Comparison of ENCODE assay signal across 10 cellular contexts in the genomic region with DNA sequence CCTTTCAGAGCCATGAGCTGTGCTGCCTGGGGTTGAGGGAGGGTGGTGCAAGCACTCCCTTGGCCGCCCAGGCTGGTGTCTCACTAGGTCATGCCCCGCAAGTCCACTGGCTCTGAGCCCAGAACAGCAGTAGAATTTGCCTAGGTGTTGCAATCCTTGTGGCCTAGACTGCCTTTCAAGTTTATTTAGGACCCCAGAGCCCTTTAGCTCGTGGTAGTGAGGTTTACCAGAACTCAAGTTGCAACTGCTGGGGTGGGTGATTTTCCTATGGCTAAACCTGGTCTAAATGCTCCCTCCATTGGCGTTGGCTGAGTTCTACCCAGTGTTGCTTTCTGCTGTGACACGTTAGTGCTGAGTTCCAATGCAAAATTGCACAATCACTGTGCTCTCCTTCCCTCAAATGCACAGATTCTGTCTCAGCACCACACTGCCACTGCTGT.
DNase-seq lines count a peak whose midpoint lies in the region; ATAC-seq and TF ChIP-seq lines count a peak whose summit lies in the region.
"Had no signal": no experiment of that assay in that cellular context is flagged by ENCODE, and none has a peak within 500 bp of the region (broad histone marks: within the 10 kb centered on the region; RNA-seq: fewer than 3 reads in every experiment).

No MANE protein-coding gene starts in this region.

- TF ChIP-seq POLR2A in body of pancreas (IDR thresholded peaks at IDR 0.05): no peak

- H3K4me3 ChIP-seq in left ventricle myocardium inferior (no peak overlapping the region), body of pancreas (no peak overlapping the region), liver (ENCODE audit: low read depth in 1 of 3, low read length in 3 of 3) (peak overlapping the region in 1 of 3 donors; percentile 14)
- H3K4me3 ChIP-seq: SK-N-MC had no signal

- TF ChIP-seq RAD21 in liver (IDR thresholded peaks at IDR 0.05): peak; percentile 36 to 57

- CTCF ChIA-PET in RWPE1 (lab: Yijun Ruan, JAX): no interaction called here

- H3K36me3 ChIP-seq in left ventricle myocardium inferior (no peaks in the 10 kb centered on the region), body of pancreas (replicated peaks in 1 of 2; ENCODE audit: insufficient read depth in 1 of 2, low read depth in 2 of 2) (no peaks in the 10 kb centered on the region), liver (ENCODE audit: control insufficient read depth in 4 of 4, insufficient read depth in 3 of 4, low read depth in 1 of 4, low read length in 3 of 4) (no peaks in the 10 kb centered on the region)

- H3K4me3 Mint-ChIP-seq in activated T-helper 1 cell treated with anti-CD3 and anti-CD28 coated beads, Interleukin-12 subunit alpha, Interleukin-12 subunit beta, Interleukin-2, Interleukin-4 antibody, amounts not matched to agents 30 ng/mL and 10 ng/mL and 1 ng/mL, durations not matched to agents 14 hours and 24 hours and 36 hours: no peak overlapping the region
- no peak overlapping the region for H3K4me3 Mint-ChIP-seq in activated naive CD8-positive, alpha-beta T cell treated with anti-CD3 and anti-CD28 coated beads for 36 hours

- H3K27me3 ChIP-seq in left ventricle myocardium inferior (ENCODE audit: low read depth): no peaks in the 10 kb centered on the region
- no peaks in the 10 kb centered on the region for H3K27me3 ChIP-seq in body of pancreas
- H3K27me3 ChIP-seq in liver (ENCODE audit: control insufficient read depth in 4 of 4, insufficient read depth in 4 of 4, low read length in 3 of 4): no peaks in the 10 kb centered on the region

- H3K36me3 Mint-ChIP-seq in activated T-helper 1 cell treated with anti-CD3 and anti-CD28 coated beads, Interleukin-12 subunit alpha, Interleukin-12 subunit beta, Interleukin-2, Interleukin-4 antibody, amounts not matched to agents 30 ng/mL and 10 ng/mL and 1 ng/mL, durations not matched to agents 14 hours and 24 hours and 36 hours (ENCODE audit: low read depth): no peaks in the 10 kb centered on the region
- H3K36me3 Mint-ChIP-seq in activated naive CD8-positive, alpha-beta T cell treated with anti-CD3 and anti-CD28 coated beads for 36 hours: no peaks in the 10 kb centered on the region

- no peak for TF ChIP-seq CTCF in left ventricle myocardium inferior (IDR thresholded peaks at IDR 0.05; ENCODE audit: borderline replicate concordance)
- no peak for TF ChIP-seq CTCF in body of pancreas (IDR thresholded peaks at IDR 0.05)
- no peak for TF ChIP-seq CTCF in liver (IDR thresholded peaks at IDR 0.05; ENCODE audit: low read depth, low read length, missing input control)
- no peak for TF ChIP-seq CTCF in RWPE1 (conservative IDR thresholded peaks at IDR 0.05; ENCODE audit: low read depth)

- POLR2A ChIA-PET in RWPE1 (lab: Yijun Ruan, JAX; ENCODE audit: low non-redundant PET): no interaction called here

- H3K9ac ChIP-seq in liver (ENCODE audit: low read depth in 1 of 2, low read length in 2 of 2): no peak overlapping the region

- ATAC-seq in left cardiac atrium: peak; percentile 65 to 95
- ATAC-seq in body of pancreas: no peak

- intact Hi-C loops in left cardiac atrium (cut with DNase I) (no loop called here), left ventricle myocardium inferior (cut with micrococcal nuclease) (no loop called here), body of pancreas (cut with DNase I) (no loop called here)
- intact Hi-C loops in activated T-helper 1 cell treated with anti-CD3 and anti-CD28 coated beads, Interleukin-12 subunit alpha, Interleukin-12 subunit beta, Interleukin-2, Interleukin-4 antibody, amounts not matched to agents 30 ng/mL and 10 ng/mL and 1 ng/mL, durations not matched to agents 14 hours and 24 hours and 36 hours (cut with micrococcal nuclease): no loop called here

- H3K27ac Mint-ChIP-seq in activated T-helper 1 cell treated with anti-CD3 and anti-CD28 coated beads, Interleukin-12 subunit alpha, Interleukin-12 subunit beta, Interleukin-2, Interleukin-4 antibody, amounts not matched to agents 30 ng/mL and 10 ng/mL and 1 ng/mL, durations not matched to agents 14 hours and 24 hours and 36 hours: no peak overlapping the region
- H3K27ac Mint-ChIP-seq in activated naive CD8-positive, alpha-beta T cell treated with anti-CD3 and anti-CD28 coated beads for 36 hours: no peak overlapping the region

- DNase-seq in left cardiac atrium: peak; percentile 64
- DNase-seq in left ventricle myocardium inferior: no peak
- DNase-seq in body of pancreas: peak in 3 of 4 donors; percentile 11 to 64 (median 16)
- peak; percentile 53 for DNase-seq in ureter (ENCODE audit: low spot score)
- DNase-seq in activated T-helper 1 cell treated with anti-CD3 and anti-CD28 coated beads, Interleukin-12 subunit alpha, Interleukin-12 subunit beta, Interleukin-2, Interleukin-4 antibody, amounts not matched to agents 30 ng/mL and 10 ng/mL and 1 ng/mL, durations not matched to agents 14 hours and 24 hours and 36 hours (ENCODE audit: low spot score): no peak
- no peak for DNase-seq in RWPE1 (ENCODE audit: low spot score)
- no peak for DNase-seq in activated naive CD8-positive, alpha-beta T cell treated with anti-CD3 and anti-CD28 coated beads for 36 hours
- DNase-seq: NCI-H187 treated with DMSO at 0.1 percent for 48 hours had no signal

- 45% methylated on average over 3 to 5 of the region's 5 CpGs for WGBS in body of pancreas, 2 donors
- 22% methylated on average over 5 of the region's 5 CpGs for WGBS in liver

- H3K27me3 Mint-ChIP-seq in activated T-helper 1 cell treated with anti-CD3 and anti-CD28 coated beads, Interleukin-12 subunit alpha, Interleukin-12 subunit beta, Interleukin-2, Interleukin-4 antibody, amounts not matched to agents 30 ng/mL and 10 ng/mL and 1 ng/mL, durations not matched to agents 14 hours and 24 hours and 36 hours (ENCODE audit: insufficient read depth): peaks cover 2% of the 10 kb centered on the region
- peaks cover 4% of the 10 kb centered on the region for H3K27me3 Mint-ChIP-seq in activated naive CD8-positive, alpha-beta T cell treated with anti-CD3 and anti-CD28 coated beads for 36 hours

- H3K4me1 ChIP-seq in left ventricle myocardium inferior (no peaks in the 10 kb centered on the region), body of pancreas (no peaks in the 10 kb centered on the region), liver (ENCODE audit: control insufficient read depth in 4 of 4, insufficient read depth in 4 of 4, low read length in 3 of 4) (peaks cover 3 to 14% (median 8%) of the 10 kb centered on the region in 4 donors)

- no peaks in the 10 kb centered on the region for H3K4me1 Mint-ChIP-seq in activated T-helper 1 cell treated with anti-CD3 and anti-CD28 coated beads, Interleukin-12 subunit alpha, Interleukin-12 subunit beta, Interleukin-2, Interleukin-4 antibody, amounts not matched to agents 30 ng/mL and 10 ng/mL and 1 ng/mL, durations not matched to agents 14 hours and 24 hours and 36 hours (ENCODE audit: low read depth)
- no peaks in the 10 kb centered on the region for H3K4me1 Mint-ChIP-seq in activated naive CD8-positive, alpha-beta T cell treated with anti-CD3 and anti-CD28 coated beads for 36 hours

- no peaks in the 10 kb centered on the region for H3K9me3 Mint-ChIP-seq in activated T-helper 1 cell treated with anti-CD3 and anti-CD28 coated beads, Interleukin-12 subunit alpha, Interleukin-12 subunit beta, Interleukin-2, Interleukin-4 antibody, amounts not matched to agents 30 ng/mL and 10 ng/mL and 1 ng/mL, durations not matched to agents 14 hours and 24 hours and 36 hours
- no peaks in the 10 kb centered on the region for H3K9me3 Mint-ChIP-seq in activated naive CD8-positive, alpha-beta T cell treated with anti-CD3 and anti-CD28 coated beads for 36 hours

- H3K9me3 ChIP-seq in left ventricle myocardium inferior (replicated peaks) (peaks cover 3% of the 10 kb centered on the region), body of pancreas (no peaks in the 10 kb centered on the region), liver (ENCODE audit: control insufficient read depth in 4 of 4, low read length in 3 of 4) (no peaks in the 10 kb centered on the region)

- H3K27ac ChIP-seq in left ventricle myocardium inferior (replicated peaks): no peak overlapping the region
- no peak overlapping the region for H3K27ac ChIP-seq in body of pancreas
- peak overlapping the region; percentile 21 to 85 for H3K27ac ChIP-seq in liver (ENCODE audit: low read depth in 1 of 2, low read length in 2 of 2)
- H3K27ac ChIP-seq in RWPE1: no peak overlapping the region
- H3K27ac ChIP-seq: SK-N-MC had no signal

TF ChIP-seq in liver, 16 proteins besides CTCF, POLR2A, EP300 and RAD21 (continues in another document):
- TF ChIP-seq FOXA1 (IDR thresholded peaks at IDR 0.05) (peak; percentile 7), SP1 (IDR thresholded peaks at IDR 0.05) (peak; percentile 52), JUND (IDR thresholded peaks at IDR 0.05) (peak; percentile 47 to 54), YY1 (IDR thresholded peaks at IDR 0.05) (peak; percentile 55), RXRA (IDR thresholded peaks at IDR 0.05) (peak; percentile 86 to 88), FOXA2 (IDR thresholded peaks at IDR 0.05) (peak; percentile 28), HNF4G (IDR thresholded peaks at IDR 0.05) (peak; percentile 4), GABPA (IDR thresholded peaks at IDR 0.05 in 1 of 2, conservative IDR thresholded peaks at IDR 0.05 in 1 of 2) (no peak), NR2F2 (IDR thresholded peaks at IDR 0.05) (peak; percentile 63)
- TF ChIP-seq, protein P1, sequence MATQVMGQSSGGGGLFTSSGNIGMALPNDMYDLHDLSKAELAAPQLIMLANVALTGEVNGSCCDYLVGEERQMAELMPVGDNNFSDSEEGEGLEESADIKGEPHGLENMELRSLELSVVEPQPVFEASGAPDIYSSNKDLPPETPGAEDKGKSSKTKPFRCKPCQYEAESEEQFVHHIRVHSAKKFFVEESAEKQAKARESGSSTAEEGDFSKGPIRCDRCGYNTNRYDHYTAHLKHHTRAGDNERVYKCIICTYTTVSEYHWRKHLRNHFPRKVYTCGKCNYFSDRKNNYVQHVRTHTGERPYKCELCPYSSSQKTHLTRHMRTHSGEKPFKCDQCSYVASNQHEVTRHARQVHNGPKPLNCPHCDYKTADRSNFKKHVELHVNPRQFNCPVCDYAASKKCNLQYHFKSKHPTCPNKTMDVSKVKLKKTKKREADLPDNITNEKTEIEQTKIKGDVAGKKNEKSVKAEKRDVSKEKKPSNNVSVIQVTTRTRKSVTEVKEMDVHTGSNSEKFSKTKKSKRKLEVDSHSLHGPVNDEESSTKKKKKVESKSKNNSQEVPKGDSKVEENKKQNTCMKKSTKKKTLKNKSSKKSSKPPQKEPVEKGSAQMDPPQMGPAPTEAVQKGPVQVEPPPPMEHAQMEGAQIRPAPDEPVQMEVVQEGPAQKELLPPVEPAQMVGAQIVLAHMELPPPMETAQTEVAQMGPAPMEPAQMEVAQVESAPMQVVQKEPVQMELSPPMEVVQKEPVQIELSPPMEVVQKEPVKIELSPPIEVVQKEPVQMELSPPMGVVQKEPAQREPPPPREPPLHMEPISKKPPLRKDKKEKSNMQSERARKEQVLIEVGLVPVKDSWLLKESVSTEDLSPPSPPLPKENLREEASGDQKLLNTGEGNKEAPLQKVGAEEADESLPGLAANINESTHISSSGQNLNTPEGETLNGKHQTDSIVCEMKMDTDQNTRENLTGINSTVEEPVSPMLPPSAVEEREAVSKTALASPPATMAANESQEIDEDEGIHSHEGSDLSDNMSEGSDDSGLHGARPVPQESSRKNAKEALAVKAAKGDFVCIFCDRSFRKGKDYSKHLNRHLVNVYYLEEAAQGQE (IDR thresholded peaks at IDR 0.05): peak; percentile 72

Comparison
In these comparisons a context has a peak if more than half of its experiments do, and no peak if none do; other contexts are left out.
1. DNase-seq: peak in left cardiac atrium (single experiment), body of pancreas (3 of 4) and ureter (single experiment); none in left ventricle myocardium inferior (single experiment), activated T-helper 1 cell treated with anti-CD3 and anti-CD28 coated beads, Interleukin-12 subunit alpha, Interleukin-12 subunit beta, Interleukin-2, Interleukin-4 antibody, amounts not matched to agents 30 ng/mL and 10 ng/mL and 1 ng/mL, durations not matched to agents 14 hours and 24 hours and 36 hours (single experiment), RWPE1 (single experiment) and activated naive CD8-positive, alpha-beta T cell treated with anti-CD3 and anti-CD28 coated beads for 36 hours (single experiment).
2. H3K27ac ChIP-seq: peak in liver (2 of 2); none in left ventricle myocardium inferior (single experiment), body of pancreas (0 of 4) and RWPE1 (single experiment).